In the genomic region with DNA sequence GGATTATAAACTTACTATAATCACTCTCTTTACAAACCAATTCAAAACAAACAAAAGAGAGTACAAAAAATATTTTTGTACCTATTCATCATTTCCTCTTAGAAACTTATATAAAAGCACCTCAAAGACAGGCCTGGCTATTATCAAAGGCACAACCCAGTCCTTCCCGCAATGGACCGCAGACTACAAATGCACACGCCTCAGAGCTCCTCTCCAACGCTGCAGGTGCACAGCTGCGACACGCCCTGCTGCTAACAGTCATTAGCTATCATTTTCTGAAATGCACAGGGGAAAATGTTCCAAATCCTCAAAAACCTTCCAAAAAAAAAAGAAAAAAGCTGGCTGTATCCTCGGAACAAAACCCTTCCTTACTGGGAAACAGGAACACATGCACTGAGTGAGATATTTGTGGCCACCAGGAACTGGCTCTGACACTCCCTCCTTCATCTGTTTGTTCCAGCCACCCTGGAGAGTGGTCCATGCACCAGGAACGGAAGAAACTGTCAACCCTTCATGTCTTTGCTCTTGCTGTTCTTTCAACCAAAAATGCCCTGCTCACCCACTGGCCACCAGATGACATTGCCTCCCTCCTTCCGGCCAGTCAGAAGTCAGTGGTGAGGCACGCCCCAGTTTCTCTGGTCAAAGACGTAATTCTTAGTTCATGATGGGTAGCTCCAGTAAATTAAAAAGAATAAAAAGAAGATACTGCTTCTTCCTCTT, we compare ENCODE assay signal across 13 cellular contexts. TPM values are rescaled to one million over a fixed set of nuclear protein-coding genes. Genes with fewer than 3 reads are reported as not detected.
DNase-seq lines count a peak whose midpoint lies in the region; ATAC-seq and TF ChIP-seq lines count a peak whose summit lies in the region.
"Had no signal": no experiment of that assay in that cellular context is flagged by ENCODE, and none has a peak within 500 bp of the region (broad histone marks: within the 10 kb centered on the region; RNA-seq: fewer than 3 reads in every experiment).

No MANE protein-coding gene starts in this region.

- H3K27ac Mint-ChIP-seq in stimulated activated naive CD8-positive, alpha-beta T cell treated with anti-CD3 and anti-CD28 coated beads, Interleukin-15, Interleukin-2, amounts not matched to agents 100 ng/mL and 50 ng/mL, for 24 hours = peak overlapping the region; percentile 4
- no peak overlapping the region for H3K27ac Mint-ChIP-seq in stimulated activated naive CD8-positive, alpha-beta T cell treated with anti-CD3 and anti-CD28 coated beads, Interleukin-15, amount 100 ng/mL, for 72 hours

- H3K4me3 ChIP-seq in MG63 = no peak overlapping the region
- H3K4me3 ChIP-seq in dorsolateral prefrontal cortex = peak overlapping the region in 10 of 59 donors; percentile 1 to 23 (median 6)
- H3K4me3 ChIP-seq: coronary artery had no signal

- H3K27me3 Mint-ChIP-seq in stimulated activated naive CD8-positive, alpha-beta T cell treated with anti-CD3 and anti-CD28 coated beads, Interleukin-15, Interleukin-2, amounts not matched to agents 100 ng/mL and 50 ng/mL, for 24 hours = no peaks in the 10 kb centered on the region
- no peaks in the 10 kb centered on the region for H3K27me3 Mint-ChIP-seq in stimulated activated naive CD8-positive, alpha-beta T cell treated with anti-CD3 and anti-CD28 coated beads, Interleukin-15, amount 100 ng/mL, for 72 hours

- H3K4me3 Mint-ChIP-seq in stimulated activated naive CD8-positive, alpha-beta T cell treated with anti-CD3 and anti-CD28 coated beads, Interleukin-15, Interleukin-2, amounts not matched to agents 100 ng/mL and 50 ng/mL, for 24 hours = no peak overlapping the region
- no peak overlapping the region for H3K4me3 Mint-ChIP-seq in stimulated activated naive CD8-positive, alpha-beta T cell treated with anti-CD3 and anti-CD28 coated beads, Interleukin-15, amount 100 ng/mL, for 72 hours
- H3K4me3 Mint-ChIP-seq: H9 had no signal

- no peaks in the 10 kb centered on the region for H3K9me3 ChIP-seq in MG63
- H3K9me3 ChIP-seq: SK-N-SH had no signal

- no peak for ATAC-seq in stimulated activated naive CD8-positive, alpha-beta T cell treated with anti-CD3 and anti-CD28 coated beads, Interleukin-15, amount 100 ng/mL, for 72 hours
- no peak for ATAC-seq in HG03442 (IDR thresholded peaks at IDR 0.05; ENCODE audit: unreplicated experiment)

- intact Hi-C loops in dorsolateral prefrontal cortex (cut with DNase I) = no loop called here

- H3K4me1 Mint-ChIP-seq in stimulated activated naive CD8-positive, alpha-beta T cell treated with anti-CD3 and anti-CD28 coated beads, Interleukin-15, Interleukin-2, amounts not matched to agents 100 ng/mL and 50 ng/mL, for 24 hours (ENCODE audit: low read depth) = peaks cover 97% of the 10 kb centered on the region
- H3K4me1 Mint-ChIP-seq in stimulated activated naive CD8-positive, alpha-beta T cell treated with anti-CD3 and anti-CD28 coated beads, Interleukin-15, amount 100 ng/mL, for 72 hours = peaks cover 90% of the 10 kb centered on the region

- DNase-seq in stimulated activated naive CD8-positive, alpha-beta T cell treated with anti-CD3 and anti-CD28 coated beads, Interleukin-15, amount 100 ng/mL, for 72 hours = no peak
- DNase-seq in MG63 = peak; percentile 12
- peak in 1 of 10 donors; percentile 63 for DNase-seq in dorsolateral prefrontal cortex
- no peak for DNase-seq in DMS114 treated with DMSO at 0.1 percent for 48 hours (lab: John Stamatoyannopoulos, UW; ENCODE audit: unreplicated experiment)
- DNase-seq in DMS79 treated with DMSO at 0.1 percent for 48 hours (lab: John Stamatoyannopoulos, UW) = no peak
- no peak for DNase-seq in activated CD8-positive, alpha-beta memory T cell treated with anti-CD3 and anti-CD28 coated beads, Interleukin-2, amount 50 U/mL, for 48 hours
- DNase-seq: glutamatergic neuron, H9, NCI-H2029, SK-N-SH had no signal

- H3K9me3 Mint-ChIP-seq in stimulated activated naive CD8-positive, alpha-beta T cell treated with anti-CD3 and anti-CD28 coated beads, Interleukin-15, Interleukin-2, amounts not matched to agents 100 ng/mL and 50 ng/mL, for 24 hours = no peaks in the 10 kb centered on the region
- H3K9me3 Mint-ChIP-seq in stimulated activated naive CD8-positive, alpha-beta T cell treated with anti-CD3 and anti-CD28 coated beads, Interleukin-15, amount 100 ng/mL, for 72 hours = no peaks in the 10 kb centered on the region
- H3K9me3 Mint-ChIP-seq: H9 had no signal

- peak in 2 of 56 donors; percentile 6 to 7 for TF ChIP-seq CTCF in dorsolateral prefrontal cortex (IDR thresholded peaks at IDR 0.05 in 54 of 56, conservative IDR thresholded peaks at IDR 0.05 in 2 of 56; ENCODE audit: low read depth in 1 of 56, partially characterized antibody in 56 of 56)

- H3K36me3 Mint-ChIP-seq in stimulated activated naive CD8-positive, alpha-beta T cell treated with anti-CD3 and anti-CD28 coated beads, Interleukin-15, Interleukin-2, amounts not matched to agents 100 ng/mL and 50 ng/mL, for 24 hours (ENCODE audit: low read depth) = peaks cover 19% of the 10 kb centered on the region

- peak overlapping the region in 37 of 59 donors; percentile 0 to 63 (median 33) for H3K27ac ChIP-seq in dorsolateral prefrontal cortex
- H3K27ac ChIP-seq: coronary artery had no signal

- H3K27me3 ChIP-seq in MG63 (no peaks in the 10 kb centered on the region), dorsolateral prefrontal cortex (no peaks in the 10 kb centered on the region)

- H3K36me3 ChIP-seq in MG63 = no peaks in the 10 kb centered on the region

RNA-seq across cellular contexts. Expression of a gene that starts 16.7 kb away (rescaled TPM):
- 5.4 and 13.9 TPM in 2 replicates for total RNA-seq in MG63 (2014; rRNA removed; shearing (Covaris generic); ENCODE audit: low replicate concordance)
- 10 to 100 TPM; 18.8 to 61.7 (median 33.1) TPM for total RNA-seq in dorsolateral prefrontal cortex
